Comparison of ENCODE assay signal across 14 cellular contexts in the genomic region with DNA sequence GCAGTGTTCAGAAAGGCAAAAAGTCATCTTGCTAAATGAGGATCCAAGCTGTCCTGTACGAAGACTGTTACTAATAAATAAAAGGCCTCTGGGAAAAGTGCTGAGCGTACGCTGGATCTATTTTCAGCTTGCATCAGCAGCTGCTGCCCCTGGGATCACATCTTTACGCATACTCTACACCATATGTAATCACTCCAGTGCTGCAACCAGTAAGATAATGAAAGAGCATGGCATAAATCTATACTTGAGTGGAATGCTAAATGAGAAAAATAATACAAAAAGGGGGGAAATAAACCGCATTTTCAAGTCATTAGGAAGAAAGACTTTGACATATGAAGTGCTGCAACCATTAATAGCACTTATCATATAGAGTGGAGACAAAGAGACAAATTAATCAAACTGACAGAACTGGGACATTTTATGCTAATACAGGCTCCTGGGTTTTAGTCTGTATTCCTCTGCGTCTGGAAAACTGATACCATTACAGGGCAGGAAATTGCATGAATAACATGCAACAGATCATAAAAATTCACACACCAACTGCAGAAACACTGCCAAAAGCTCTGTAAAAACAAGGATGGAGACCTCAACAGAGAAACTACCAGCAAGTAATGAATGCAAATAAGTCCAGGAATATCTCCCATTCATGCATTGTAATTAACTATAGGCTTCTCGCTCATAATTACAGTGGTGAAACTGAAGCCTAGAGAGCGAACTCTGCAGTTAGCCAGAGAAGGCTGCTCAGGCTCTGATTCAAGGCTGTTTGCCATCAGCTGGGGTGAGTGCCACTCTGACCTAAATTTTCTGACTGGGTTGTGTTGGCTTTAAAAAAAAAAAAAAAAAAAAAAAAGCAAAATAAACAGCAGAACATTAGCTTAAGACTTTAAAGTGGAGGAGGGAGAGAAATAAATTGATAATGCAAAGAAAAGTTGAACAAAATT.
DNase-seq lines count a peak whose midpoint lies in the region; ATAC-seq and TF ChIP-seq lines count a peak whose summit lies in the region.
"Had no signal": no experiment of that assay in that cellular context is flagged by ENCODE, and none has a peak within 500 bp of the region (broad histone marks: within the 10 kb centered on the region; RNA-seq: fewer than 3 reads in every experiment).

No MANE protein-coding gene starts in this region.

- H3K18ac ChIP-seq in trophoblast cell (ENCODE audit: low read length) = no peak overlapping the region
- H3K18ac ChIP-seq in mesendoderm (ENCODE audit: low read length) = no peak overlapping the region

- H3K4me3 Mint-ChIP-seq in activated CD4-positive, alpha-beta T cell treated with anti-CD3 and anti-CD28 coated beads for 36 hours = no peak overlapping the region

- H2BK12ac ChIP-seq in trophoblast cell (ENCODE audit: low read length) = no peak overlapping the region

- H3K79me2 ChIP-seq in fibroblast of lung (ENCODE audit: control insufficient read depth, insufficient read depth, low read length) (no peaks in the 10 kb centered on the region), trophoblast cell (ENCODE audit: control insufficient read depth, insufficient read depth, low read length, poor library complexity) (no peaks in the 10 kb centered on the region), mesendoderm (ENCODE audit: control insufficient read depth, insufficient read depth, low read length) (no peaks in the 10 kb centered on the region)

- no peaks in the 10 kb centered on the region for H3K27me3 Mint-ChIP-seq in activated CD4-positive, alpha-beta T cell treated with anti-CD3 and anti-CD28 coated beads for 36 hours

- H3K79me1 ChIP-seq in trophoblast cell (ENCODE audit: low read length) (peaks cover 19% of the 10 kb centered on the region), mesendoderm (ENCODE audit: low read length) (no peaks in the 10 kb centered on the region)

- peaks cover 47% of the 10 kb centered on the region for H3K4me1 Mint-ChIP-seq in activated CD4-positive, alpha-beta T cell treated with anti-CD3 and anti-CD28 coated beads for 36 hours

- peak overlapping the region; percentile 41 for H3K4me2 ChIP-seq in fibroblast of lung (ENCODE audit: extremely low read depth, insufficient read depth, low read length)
- H3K4me2 ChIP-seq in trophoblast cell (ENCODE audit: low read length) = peak overlapping the region; percentile 21
- H3K4me2 ChIP-seq in mesendoderm (ENCODE audit: low read length) = no peak overlapping the region

- H3K36me3 Mint-ChIP-seq in activated CD4-positive, alpha-beta T cell treated with anti-CD3 and anti-CD28 coated beads for 36 hours (ENCODE audit: low read depth) = peaks cover 54% of the 10 kb centered on the region

- no peak overlapping the region for H3K23ac ChIP-seq in trophoblast cell (ENCODE audit: low read length)
- no peak overlapping the region for H3K23ac ChIP-seq in mesendoderm (ENCODE audit: low read length)

- ATAC-seq in activated CD4-positive, alpha-beta T cell treated with anti-CD3 and anti-CD28 coated beads for 36 hours = no peak
- ATAC-seq: HCT116 had no signal

- no CpG with 5 or more reads among the region's 8 CpGs for WGBS in trophoblast cell (ENCODE audit: extremely low coverage, insufficient coverage, insufficient read length)
- WGBS in mesendoderm (ENCODE audit: extremely low coverage, insufficient coverage, low lambda C conversion rate) = no CpG with 5 or more reads among the region's 8 CpGs

- no peaks in the 10 kb centered on the region for H4K20me1 ChIP-seq in fibroblast of lung (ENCODE audit: control insufficient read depth, extremely low read depth, insufficient read depth, low read length)

- no peak overlapping the region for H2BK15ac ChIP-seq in mesendoderm (replicated peaks; ENCODE audit: low read depth)

- TF ChIP-seq CTCF in HEK293 (tag by site-specific recombination; IDR thresholded peaks at IDR 0.05) = no peak
- no peak for TF ChIP-seq CTCF in fibroblast of lung (conservative IDR thresholded peaks at IDR 0.05 in 1 of 2, IDR thresholded peaks at IDR 0.05 in 1 of 2; ENCODE audit: low read depth in 1 of 2, low read length in 2 of 2)

- no peak overlapping the region for H4K5ac ChIP-seq in mesendoderm (ENCODE audit: low read length)

- H3K14ac ChIP-seq in trophoblast cell (ENCODE audit: low read length) = no peak overlapping the region

- CTCF ChIA-PET in HEK293 (lab: Yijun Ruan, JAX) = interaction anchor here (0.6 to 2.2 kb wide), 8 partner anchors 8 to 502 kb away, joined by 3 to 8 read pairs (median 3); no protein-coding TSS in a partner anchor
- CTCF ChIA-PET in activated CD4-positive, alpha-beta T cell treated with anti-CD3 and anti-CD28 coated beads for 36 hours (lab: Charles Lee) = interaction anchor here (0.6 to 3.1 kb wide), 10 partner anchors 8 to 716 kb away, joined by 3 to 11 read pairs (median 4); no protein-coding TSS in a partner anchor

- H3K4me1 ChIP-seq in HEK293 (ENCODE audit: control insufficient read depth, insufficient read depth, low read length) (peaks cover 18% of the 10 kb centered on the region), fibroblast of lung (ENCODE audit: control insufficient read depth, extremely low read depth, insufficient read depth, low read length) (peaks cover 5% of the 10 kb centered on the region), trophoblast cell (ENCODE audit: control insufficient read depth in 1 of 2, insufficient read depth in 2 of 2, low read length in 2 of 2) (peaks cover 0 to 8% of the 10 kb centered on the region in 2 experiments), mesendoderm (ENCODE audit: control insufficient read depth, low read depth, low read length) (no peaks in the 10 kb centered on the region)

- H4K8ac ChIP-seq in trophoblast cell (ENCODE audit: low read depth, low read length) (no peak overlapping the region), mesendoderm (ENCODE audit: low read depth, low read length) (no peak overlapping the region)

- DNase-seq in NCI-H524 treated with DMSO at 0.1 percent for 48 hours (lab: John Stamatoyannopoulos, UW) = peak; percentile 78
- DNase-seq in fibroblast of lung (ENCODE audit: low read depth in 2 of 2) = peak; percentile 90 to 99
- DNase-seq in trophoblast cell = no peak
- DNase-seq in hippocampal formation (lab: John Stamatoyannopoulos, UW) = no peak
- DNase-seq in activated CD4-positive, CD25-positive, alpha-beta regulatory T cell treated with anti-CD3 and anti-CD28 coated beads, Interleukin-2, amount 50 U/mL, for 72 hours = no peak
- DNase-seq in mesendoderm = no peak
- no peak for DNase-seq in activated CD4-positive, alpha-beta T cell treated with anti-CD3 and anti-CD28 coated beads for 36 hours
- DNase-seq: activated T-cell treated with anti-CD3 and anti-CD28 coated beads, Interleukin-2, amount 50 U/mL, for 1 hour; MV-4-11; T-helper 2 cell had no signal

- no peak overlapping the region for H4K12ac ChIP-seq in trophoblast cell (ENCODE audit: low read depth, low read length)

- H2AK5ac ChIP-seq in trophoblast cell (ENCODE audit: low read length) (no peak overlapping the region), mesendoderm (ENCODE audit: low read length) (no peak overlapping the region)

- H3K9ac ChIP-seq in fibroblast of lung (ENCODE audit: insufficient read depth, low read length) (no peak overlapping the region), trophoblast cell (ENCODE audit: low read length) (no peak overlapping the region), mesendoderm (ENCODE audit: low read length) (no peak overlapping the region)

- H3K9me3 ChIP-seq in HEK293 (ENCODE audit: control insufficient read depth, insufficient read depth, low read depth, low read length) (no peaks in the 10 kb centered on the region), fibroblast of lung (ENCODE audit: control insufficient read depth, insufficient read depth, low read depth, low read length) (no peaks in the 10 kb centered on the region), trophoblast cell (ENCODE audit: insufficient read depth, low read depth, low read length) (no peaks in the 10 kb centered on the region)

- POLR2A ChIA-PET in HEK293 (lab: Yijun Ruan, JAX) = interaction anchor here (0.6 to 1.2 kb wide), 3 partner anchors 120 to 261 kb away, joined by 3 to 6 read pairs (median 4); no protein-coding TSS in a partner anchor
- POLR2A ChIA-PET in activated CD4-positive, alpha-beta T cell treated with anti-CD3 and anti-CD28 coated beads for 36 hours (lab: Charles Lee) = no interaction called here

- no peaks in the 10 kb centered on the region for H3K36me3 ChIP-seq in HEK293 (ENCODE audit: control insufficient read depth in 2 of 2, insufficient read depth in 1 of 2, low read length in 2 of 2)
- H3K36me3 ChIP-seq in fibroblast of lung (ENCODE audit: control insufficient read depth, insufficient read depth, low read length) = no peaks in the 10 kb centered on the region
- H3K36me3 ChIP-seq in trophoblast cell (ENCODE audit: control insufficient read depth in 1 of 2, insufficient read depth in 2 of 2, low read length in 2 of 2) = no peaks in the 10 kb centered on the region
- no peaks in the 10 kb centered on the region for H3K36me3 ChIP-seq in mesendoderm (ENCODE audit: control insufficient read depth, insufficient read depth, low read length)

- H2BK120ac ChIP-seq in trophoblast cell (ENCODE audit: insufficient read depth, low read length, poor library complexity) = peak overlapping the region; percentile 58
- H2BK120ac ChIP-seq in mesendoderm (ENCODE audit: low read depth, low read length) = no peak overlapping the region

- H4K91ac ChIP-seq in trophoblast cell (ENCODE audit: low read depth, low read length) = peak overlapping the region; percentile 74

- H3K4me3 ChIP-seq in HEK293 (ENCODE audit: low read depth, low read length) = no peak overlapping the region
- H3K4me3 ChIP-seq in fibroblast of lung (replicated peaks in 1 of 4; ENCODE audit: control extremely low read depth in 1 of 4, insufficient read depth in 1 of 4, low read depth in 3 of 4, low read length in 4 of 4) = peak overlapping the region in 1 of 4 experiments; percentile 12
- no peak overlapping the region for H3K4me3 ChIP-seq in trophoblast cell (ENCODE audit: low read depth, low read length)
- no peak overlapping the region for H3K4me3 ChIP-seq in mesendoderm (ENCODE audit: low read length)
- H3K4me3 ChIP-seq: skin epidermis had no signal

- H2AFZ ChIP-seq in fibroblast of lung (ENCODE audit: low read length) (no peak overlapping the region), trophoblast cell (ENCODE audit: insufficient read depth, low read length, poor library complexity) (no peak overlapping the region)

- H2BK5ac ChIP-seq in trophoblast cell (ENCODE audit: low read depth, low read length, poor library complexity) = peak overlapping the region; percentile 86
- no peak overlapping the region for H2BK5ac ChIP-seq in mesendoderm (ENCODE audit: low read length)

- H3K27ac ChIP-seq in HEK293 (ENCODE audit: extremely low read depth, low read depth, low read length) = 0 out of 2 replicates have a peak overlapping the region, but pooled peaks have one; percentile 2
- peak overlapping the region; percentile 5 for H3K27ac ChIP-seq in fibroblast of lung (ENCODE audit: insufficient read depth, low read length)
- peak overlapping the region; percentile 55 for H3K27ac ChIP-seq in trophoblast cell (ENCODE audit: low read depth, low read length)
- H3K27ac ChIP-seq in mesendoderm (ENCODE audit: low read depth, low read length) = no peak overlapping the region

- H3K27me3 ChIP-seq in fibroblast of lung (ENCODE audit: control insufficient read depth, insufficient read depth, low read length) = no peaks in the 10 kb centered on the region
- H3K27me3 ChIP-seq in trophoblast cell (ENCODE audit: insufficient read depth, low read length) = no peaks in the 10 kb centered on the region
- no peaks in the 10 kb centered on the region for H3K27me3 ChIP-seq in mesendoderm (ENCODE audit: insufficient read depth, low read length, poor library complexity)
- H3K27me3 ChIP-seq: dorsolateral prefrontal cortex had no signal

- H3K56ac ChIP-seq in mesendoderm (ENCODE audit: low read length) = no peak overlapping the region

- H3K4ac ChIP-seq in trophoblast cell (ENCODE audit: low read depth, low read length) = no peak overlapping the region
- H3K4ac ChIP-seq in mesendoderm (ENCODE audit: low read depth, low read length) = no peak overlapping the region

- H3K9me3 Mint-ChIP-seq in activated CD4-positive, alpha-beta T cell treated with anti-CD3 and anti-CD28 coated beads for 36 hours (ENCODE audit: low read depth) = no peaks in the 10 kb centered on the region

- intact Hi-C loops in activated CD4-positive, alpha-beta T cell treated with anti-CD3 and anti-CD28 coated beads for 36 hours (cut with DNase I, micrococcal nuclease) = no loop called here

- no peak overlapping the region for H3K27ac Mint-ChIP-seq in activated CD4-positive, alpha-beta T cell treated with anti-CD3 and anti-CD28 coated beads for 36 hours

Comparison
In these comparisons a context has a peak if more than half of its experiments do, and no peak if none do; other contexts are left out.
1. DNase-seq: peak in NCI-H524 treated with DMSO at 0.1 percent for 48 hours (single experiment) and fibroblast of lung (2 of 2); none in trophoblast cell (0 of 2), hippocampal formation (0 of 2), activated CD4-positive, CD25-positive, alpha-beta regulatory T cell treated with anti-CD3 and anti-CD28 coated beads, Interleukin-2, amount 50 U/mL, for 72 hours (single experiment), mesendoderm (single experiment) and activated CD4-positive, alpha-beta T cell treated with anti-CD3 and anti-CD28 coated beads for 36 hours (single experiment).